ENCODE assay signal across 13 cellular contexts in genomic region chr1:230827081-230827681, GRCh38. TPM values are rescaled to one million over a fixed set of nuclear protein-coding genes. Genes with fewer than 3 reads are reported as not detected.
A peak's percentile ranks its signal among the peaks of the same experiment; 100 is the strongest.
DNase-seq lines count a peak whose midpoint lies in the region; ATAC-seq, FAIRE-seq and TF ChIP-seq lines count a peak whose summit lies in the region.
"Had no signal": no experiment of that assay in that cellular context is flagged by ENCODE, and none has a peak within 500 bp of the region (broad histone marks: within the 10 kb centered on the region; RNA-seq: fewer than 3 reads in every experiment).

No MANE protein-coding gene starts in this region.

- TF ChIP-seq CTCF in epithelial cell of proximal tubule (conservative IDR thresholded peaks at IDR 0.05; ENCODE audit: low read depth, low read length) = no peak

- no peak for TF ChIP-seq POLR2A in H54 (IDR thresholded peaks at IDR 0.05; ENCODE audit: low read depth, low read length)

- H3K27ac ChIP-seq in temporal lobe (ENCODE audit: low read depth, low read length) = peak overlapping the region; percentile 95
- H3K27ac ChIP-seq: HL-60 had no signal

- DNase-seq in NCI-H345 (lab: John Stamatoyannopoulos, UW) = peak; percentile 5
- DNase-seq in NCI-H345 treated with DMSO at 0.1 percent for 48 hours (lab: John Stamatoyannopoulos, UW; ENCODE audit: unreplicated experiment) = no peak
- DNase-seq in epithelial cell of proximal tubule (ENCODE audit: low read depth) = peak; percentile 64
- peak; percentile 75 for DNase-seq in midbrain (lab: John Stamatoyannopoulos, UW)
- DNase-seq in H54 (ENCODE audit: insufficient read length, low spot score) = no peak
- no peak for DNase-seq in SKM-1 (lab: John Stamatoyannopoulos, UW; ENCODE audit: unreplicated experiment)
- DNase-seq: activated CD4-positive, alpha-beta T cell treated with anti-CD3 and anti-CD28 coated beads for 4 hours; GF-D8; NCI-H1417 had no signal

- FAIRE-seq in H54 (lab: Jason Lieb, UNC) = no peak

- no peak for ATAC-seq in HG03175 (IDR thresholded peaks at IDR 0.05; ENCODE audit: unreplicated experiment)
- ATAC-seq: esophagus mucosa had no signal

- H3K4me3 ChIP-seq in epithelial cell of proximal tubule (ENCODE audit: low read depth, low read length) = no peak overlapping the region

RNA-seq across cellular contexts. Expression of gene C1orf198, which starts 41.1 kb away (rescaled TPM):
- total RNA-seq in epithelial cell of proximal tubule (43.7 and 54.5 TPM in 2 replicates), temporal lobe (17.9 TPM)

Comparison
In these comparisons a context has a peak if more than half of its experiments do, and no peak if none do; other contexts are left out.
1. DNase-seq: peak in NCI-H345 (single experiment), epithelial cell of proximal tubule (single experiment) and midbrain (single experiment); none in NCI-H345 treated with DMSO at 0.1 percent for 48 hours (single experiment), H54 (single experiment) and SKM-1 (single experiment).